ENCODE assay signal across 8 cellular contexts in genomic region chr1:65068202-65069011, GRCh38.
DNase-seq lines count a peak whose midpoint lies in the region; ATAC-seq, FAIRE-seq and TF ChIP-seq lines count a peak whose summit lies in the region.

No MANE protein-coding gene starts in this region.

- intact Hi-C loops in CD8-positive, alpha-beta T cell (cut with DNase I, micrococcal nuclease): loop anchor here (1.0 to 10.0 kb wide), 10 partner anchors 66 to 1866 kb away; partner anchors contain the start of genes LEPR (in 2 of the 2), LEPROT (in 2 of the 2), PGM1 (in 2 of the 2) and CACHD1 (in 1 of the 2)
- intact Hi-C loops in ascending aorta (cut with DNase I): loop anchor here (2.0 to 10.0 kb wide), 5 partner anchors 80 to 616 kb away; partner anchors contain the start of genes AK4 and RAVER2

- H3K9ac ChIP-seq in iPS-20b (ENCODE audit: low read depth, low read length): peak overlapping the region; percentile 95

- peaks cover 35% of the 10 kb centered on the region for H3K4me1 ChIP-seq in CD8-positive, alpha-beta T cell (ENCODE audit: insufficient read depth, low read length)
- H3K4me1 ChIP-seq in ascending aorta (peaks cover 0 to 7% of the 10 kb centered on the region in 2 donors), iPS-20b (ENCODE audit: insufficient read depth, low read length) (peaks cover 21% of the 10 kb centered on the region), small intestine (ENCODE audit: control insufficient read depth in 2 of 2, insufficient read depth in 1 of 2, low read depth in 1 of 2, low read length in 1 of 2) (peaks cover 2 to 4% of the 10 kb centered on the region in 2 donors)

- POLR2A ChIA-PET in CD8-positive, alpha-beta T cell (lab: Charles Lee): interaction anchor here (0.6 to 1.7 kb wide), 6 partner anchors 18 to 348 kb away, joined by 3 to 12 read pairs (median 4); partner anchors contain the start of gene JAK1

- H3K36me3 ChIP-seq in CD8-positive, alpha-beta T cell (ENCODE audit: insufficient read depth, low read length): no peaks in the 10 kb centered on the region
- H3K36me3 ChIP-seq in ascending aorta (no peaks in the 10 kb centered on the region), iPS-20b (ENCODE audit: insufficient read depth, low read depth, low read length) (no peaks in the 10 kb centered on the region), small intestine (ENCODE audit: control insufficient read depth in 2 of 2, insufficient read depth in 2 of 2, low read length in 2 of 2) (no peaks in the 10 kb centered on the region)

- H3K9me3 ChIP-seq in CD8-positive, alpha-beta T cell (ENCODE audit: low read length): no peaks in the 10 kb centered on the region
- H3K9me3 ChIP-seq in ascending aorta: no peaks in the 10 kb centered on the region
- no peaks in the 10 kb centered on the region for H3K9me3 ChIP-seq in iPS-20b (ENCODE audit: insufficient read depth, low read depth, low read length)
- H3K9me3 ChIP-seq in small intestine (ENCODE audit: control insufficient read depth, low read depth): no peaks in the 10 kb centered on the region

- peak overlapping the region; percentile 92 for H3K27ac ChIP-seq in CD8-positive, alpha-beta T cell (ENCODE audit: low read depth, low read length)
- H3K27ac ChIP-seq in ascending aorta: peak overlapping the region; percentile 92 to 95
- peak overlapping the region; percentile 62 for H3K27ac ChIP-seq in iPS-20b (ENCODE audit: low read length)
- H3K27ac ChIP-seq in small intestine (ENCODE audit: low read depth in 1 of 2, low read length in 1 of 2): peak overlapping the region; percentile 95 to 97

- H3K4me3 Mint-ChIP-seq in CD8-positive, alpha-beta T cell: peak overlapping the region; percentile 98

- CTCF ChIA-PET in CD8-positive, alpha-beta T cell (lab: Charles Lee): no interaction called here

- H3K27ac Mint-ChIP-seq in CD8-positive, alpha-beta T cell: peak overlapping the region; percentile 100

- peak in 2 of 7 experiments; percentile 29 to 60 for DNase-seq in CD8-positive, alpha-beta T cell
- peak; percentile 58 for DNase-seq in NCI-H69 (lab: John Stamatoyannopoulos, UW)
- DNase-seq in ascending aorta (ENCODE audit: low spot score in 2 of 2): no peak
- DNase-seq in small intestine: peak; percentile 55

- H3K4me1 Mint-ChIP-seq in CD8-positive, alpha-beta T cell (ENCODE audit: low read depth): peaks cover 50% of the 10 kb centered on the region

- no peaks in the 10 kb centered on the region for H3K27me3 ChIP-seq in CD8-positive, alpha-beta T cell (ENCODE audit: insufficient read depth, low read length)
- H3K27me3 ChIP-seq in ascending aorta (no peaks in the 10 kb centered on the region), iPS-20b (ENCODE audit: insufficient read depth, low read length) (peaks cover 5% of the 10 kb centered on the region), small intestine (ENCODE audit: control insufficient read depth in 2 of 2, insufficient read depth in 2 of 2, low read length in 2 of 2) (no peaks in the 10 kb centered on the region)

- no peaks in the 10 kb centered on the region for H3K27me3 Mint-ChIP-seq in CD8-positive, alpha-beta T cell (ENCODE audit: low read depth)

- H3K36me3 Mint-ChIP-seq in CD8-positive, alpha-beta T cell: peaks cover 16% of the 10 kb centered on the region

- peak overlapping the region; percentile 76 for H3K4me3 ChIP-seq in CD8-positive, alpha-beta T cell (ENCODE audit: low read depth, low read length)
- peak overlapping the region; percentile 69 to 96 for H3K4me3 ChIP-seq in ascending aorta
- peak overlapping the region; percentile 89 for H3K4me3 ChIP-seq in iPS-20b (ENCODE audit: low read length)
- H3K4me3 ChIP-seq in small intestine (ENCODE audit: low read depth in 1 of 2, low read length in 2 of 2): peak overlapping the region; percentile 89 to 97

- no peaks in the 10 kb centered on the region for H3K9me3 Mint-ChIP-seq in CD8-positive, alpha-beta T cell

- WGBS in small intestine, 3 donors: 0 to 4% (median 1%) methylated on average over 20 of the region's 20 CpGs

- peak; percentile 19 for FAIRE-seq in small intestine (lab: Jason Lieb, UNC)

- no peak for TF ChIP-seq CTCF in CD8-positive, alpha-beta T cell (IDR thresholded peaks at IDR 0.05)
- no peak for TF ChIP-seq CTCF in ascending aorta (IDR thresholded peaks at IDR 0.05)

- ATAC-seq in CD8-positive, alpha-beta T cell: peak; percentile 2
- ATAC-seq in GM19395 (IDR thresholded peaks at IDR 0.05; ENCODE audit: unreplicated experiment) (peak; percentile 21), HG03460 (IDR thresholded peaks at IDR 0.05; ENCODE audit: unreplicated experiment) (no peak), GM18520 (IDR thresholded peaks at IDR 0.05; ENCODE audit: unreplicated experiment) (no peak)

Comparison
In these comparisons a context has a peak if more than half of its experiments do, and no peak if none do; other contexts are left out.
1. ATAC-seq: peak in CD8-positive, alpha-beta T cell (single experiment) and GM19395 (single experiment); none in HG03460 (single experiment) and GM18520 (single experiment).
2. DNase-seq: peak in NCI-H69 (single experiment) and small intestine (single experiment); none in ascending aorta (0 of 2).
3. Peak in every context shown above with its lines, with median percentiles within 50 percentile points of each other: H3K27ac ChIP-seq and H3K4me3 ChIP-seq.